Comparison of ENCODE assay signal across 15 cellular contexts in genomic region chr2:120958623-120959366, GRCh38.
DNase-seq lines count a peak whose midpoint lies in the region; ATAC-seq and TF ChIP-seq lines count a peak whose summit lies in the region.
"Had no signal": no experiment of that assay in that cellular context is flagged by ENCODE, and none has a peak within 500 bp of the region (broad histone marks: within the 10 kb centered on the region; RNA-seq: fewer than 3 reads in every experiment).

No MANE protein-coding gene starts in this region.

- H3K9me3 ChIP-seq in OCI-LY1 (ENCODE audit: low read length) = no peaks in the 10 kb centered on the region
- H3K9me3 ChIP-seq in smooth muscle cell (replicated peaks; ENCODE audit: low read depth) = no peaks in the 10 kb centered on the region
- H3K9me3 ChIP-seq in lower lobe of right lung = no peaks in the 10 kb centered on the region
- H3K9me3 ChIP-seq in psoas muscle = no peaks in the 10 kb centered on the region
- H3K9me3 ChIP-seq: left lung had no signal

- H3K27ac ChIP-seq in OCI-LY1 (ENCODE audit: low read depth, low read length, poor library complexity, severe bottlenecking) = no peak overlapping the region
- no peak overlapping the region for H3K27ac ChIP-seq in smooth muscle cell (ENCODE audit: low read depth)
- H3K27ac ChIP-seq in lower lobe of right lung = no peak overlapping the region
- H3K27ac ChIP-seq in psoas muscle = no peak overlapping the region
- H3K27ac ChIP-seq: left lung had no signal

- no peak overlapping the region for H2AFZ ChIP-seq in OCI-LY1 (ENCODE audit: low read length)
- no peak overlapping the region for H2AFZ ChIP-seq in smooth muscle cell (ENCODE audit: low read depth)

- no peaks in the 10 kb centered on the region for H3K79me2 ChIP-seq in OCI-LY1 (ENCODE audit: insufficient read depth, low read length)
- no peaks in the 10 kb centered on the region for H3K79me2 ChIP-seq in smooth muscle cell (ENCODE audit: low read depth)

- no peaks in the 10 kb centered on the region for H3K36me3 Mint-ChIP-seq in activated CD8-positive, alpha-beta T cell treated with anti-CD3 and anti-CD28 coated beads for 36 hours (ENCODE audit: low read depth)
- H3K36me3 Mint-ChIP-seq in activated CD8-positive, alpha-beta T cell treated with anti-CD3 and anti-CD28 coated beads, Interleukin-2, amount 10 ng/mL, durations not matched to agents 7 days and 5 days (ENCODE audit: low read depth) = no peaks in the 10 kb centered on the region
- H3K36me3 Mint-ChIP-seq: CD14-positive monocyte; stimulated activated naive B cell treated with anti-CD40 and anti-IgM and Interleukin-4, amounts not matched to agents 10 μg/mL and 1 μg/mL and 100 μg/mL, for 72 hours had no signal

- no peaks in the 10 kb centered on the region for H3K27me3 Mint-ChIP-seq in activated CD8-positive, alpha-beta T cell treated with anti-CD3 and anti-CD28 coated beads for 36 hours
- no peaks in the 10 kb centered on the region for H3K27me3 Mint-ChIP-seq in activated CD8-positive, alpha-beta T cell treated with anti-CD3 and anti-CD28 coated beads, Interleukin-2, amount 10 ng/mL, durations not matched to agents 7 days and 5 days (ENCODE audit: low read depth)
- H3K27me3 Mint-ChIP-seq: stimulated activated naive B cell treated with anti-CD40 and anti-IgM and Interleukin-4, amounts not matched to agents 10 μg/mL and 1 μg/mL and 100 μg/mL, for 72 hours had no signal

- H3K9ac ChIP-seq in OCI-LY1 (ENCODE audit: low read length) (no peak overlapping the region), smooth muscle cell (ENCODE audit: low read depth) (no peak overlapping the region)

- intact Hi-C loops in activated CD8-positive, alpha-beta T cell treated with anti-CD3 and anti-CD28 coated beads for 36 hours (cut with micrococcal nuclease) = no loop called here
- intact Hi-C loops in lower lobe of right lung (cut with DNase I) = no loop called here
- intact Hi-C loops in psoas muscle (cut with DNase I) = no loop called here

- H3K9me3 Mint-ChIP-seq in activated CD8-positive, alpha-beta T cell treated with anti-CD3 and anti-CD28 coated beads for 36 hours = no peaks in the 10 kb centered on the region
- H3K9me3 Mint-ChIP-seq in activated CD8-positive, alpha-beta T cell treated with anti-CD3 and anti-CD28 coated beads, Interleukin-2, amount 10 ng/mL, durations not matched to agents 7 days and 5 days (ENCODE audit: insufficient read depth) = no peaks in the 10 kb centered on the region
- H3K9me3 Mint-ChIP-seq: CD14-positive monocyte; effector memory CD8-positive, alpha-beta T cell; stimulated activated naive B cell treated with anti-CD40 and anti-IgM and Interleukin-4, amounts not matched to agents 10 μg/mL and 1 μg/mL and 100 μg/mL, for 72 hours had no signal

- H3K4me1 Mint-ChIP-seq in activated CD8-positive, alpha-beta T cell treated with anti-CD3 and anti-CD28 coated beads for 36 hours (ENCODE audit: low read depth) = no peaks in the 10 kb centered on the region
- no peaks in the 10 kb centered on the region for H3K4me1 Mint-ChIP-seq in activated CD8-positive, alpha-beta T cell treated with anti-CD3 and anti-CD28 coated beads, Interleukin-2, amount 10 ng/mL, durations not matched to agents 7 days and 5 days (ENCODE audit: low read depth)
- H3K4me1 Mint-ChIP-seq: CD14-positive monocyte; stimulated activated naive B cell treated with anti-CD40 and anti-IgM and Interleukin-4, amounts not matched to agents 10 μg/mL and 1 μg/mL and 100 μg/mL, for 72 hours had no signal

- H3K4me1 ChIP-seq in OCI-LY1 (ENCODE audit: insufficient read depth, low read length, severe bottlenecking) (no peaks in the 10 kb centered on the region), smooth muscle cell (ENCODE audit: low read depth) (no peaks in the 10 kb centered on the region), lower lobe of right lung (no peaks in the 10 kb centered on the region), psoas muscle (peaks cover 3% of the 10 kb centered on the region)
- H3K4me1 ChIP-seq: left lung had no signal

- CTCF ChIA-PET in activated CD8-positive, alpha-beta T cell treated with anti-CD3 and anti-CD28 coated beads for 36 hours (lab: Charles Lee) = no interaction called here
- CTCF ChIA-PET in activated CD8-positive, alpha-beta T cell treated with anti-CD3 and anti-CD28 coated beads, Interleukin-2, amount 10 ng/mL, durations not matched to agents 7 days and 5 days (lab: Charles Lee) = no interaction called here

- TF ChIP-seq CTCF in activated CD8-positive, alpha-beta T cell treated with anti-CD3 and anti-CD28 coated beads for 36 hours (IDR thresholded peaks at IDR 0.05) = no peak
- TF ChIP-seq CTCF in OCI-LY1 (IDR thresholded peaks at IDR 0.05; ENCODE audit: low read length) (peak; percentile 43), epithelial cell of esophagus (IDR thresholded peaks at IDR 0.05; ENCODE audit: insufficient read depth, low read depth, low read length, missing control alignments) (no peak), smooth muscle cell (IDR thresholded peaks at IDR 0.05; ENCODE audit: borderline replicate concordance, insufficient read depth, poor library complexity, severe bottlenecking) (peak; percentile 36), lower lobe of right lung (IDR thresholded peaks at IDR 0.05) (no peak), psoas muscle (IDR thresholded peaks at IDR 0.05) (no peak)

- H4K20me1 ChIP-seq in OCI-LY1 (ENCODE audit: insufficient read depth, low read length) = no peaks in the 10 kb centered on the region
- peaks cover 5% of the 10 kb centered on the region for H4K20me1 ChIP-seq in smooth muscle cell (ENCODE audit: low read depth)

- no peak for ATAC-seq in activated CD8-positive, alpha-beta T cell treated with anti-CD3 and anti-CD28 coated beads for 36 hours
- no peak for ATAC-seq in activated CD8-positive, alpha-beta T cell treated with anti-CD3 and anti-CD28 coated beads, Interleukin-2, amount 10 ng/mL, durations not matched to agents 7 days and 5 days
- no peak for ATAC-seq in lower lobe of right lung
- no peak for ATAC-seq in GM21390 (IDR thresholded peaks at IDR 0.05; ENCODE audit: unreplicated experiment)
- ATAC-seq in psoas muscle = no peak
- ATAC-seq: effector memory CD8-positive, alpha-beta T cell; stimulated activated naive B cell treated with anti-CD40 and anti-IgM and Interleukin-4, amounts not matched to agents 10 μg/mL and 1 μg/mL and 100 μg/mL, for 72 hours had no signal

- H3F3A ChIP-seq in OCI-LY1 (ENCODE audit: insufficient read depth, low read length) (no peaks in the 10 kb centered on the region), smooth muscle cell (ENCODE audit: low read depth) (no peaks in the 10 kb centered on the region)

- POLR2A ChIA-PET in activated CD8-positive, alpha-beta T cell treated with anti-CD3 and anti-CD28 coated beads for 36 hours (lab: Charles Lee) = no interaction called here
- POLR2A ChIA-PET in activated CD8-positive, alpha-beta T cell treated with anti-CD3 and anti-CD28 coated beads, Interleukin-2, amount 10 ng/mL, durations not matched to agents 7 days and 5 days (lab: Charles Lee) = no interaction called here

- H3K9me2 ChIP-seq in OCI-LY1 (ENCODE audit: low read depth, low read length) = no peaks in the 10 kb centered on the region

- H3K4me3 ChIP-seq in OCI-LY1 (ENCODE audit: low read depth, low read length, poor library complexity, severe bottlenecking) = no peak overlapping the region
- H3K4me3 ChIP-seq in epithelial cell of esophagus (ENCODE audit: low read length) = no peak overlapping the region
- H3K4me3 ChIP-seq in smooth muscle cell = no peak overlapping the region
- no peak overlapping the region for H3K4me3 ChIP-seq in lower lobe of right lung
- no peak overlapping the region for H3K4me3 ChIP-seq in psoas muscle
- H3K4me3 ChIP-seq: left lung, skin epidermis had no signal

- 80% methylated on average over 17 of the region's 17 CpGs for WGBS in smooth muscle cell (ENCODE audit: low lambda C conversion rate)
- WGBS in psoas muscle, 3 donors = 81 to 85% (median 85%) methylated on average over 16 to 17 of the region's 17 CpGs

- H3K36me3 ChIP-seq in OCI-LY1 (ENCODE audit: insufficient read depth, low read length) (no peaks in the 10 kb centered on the region), smooth muscle cell (ENCODE audit: low read depth) (no peaks in the 10 kb centered on the region), lower lobe of right lung (no peaks in the 10 kb centered on the region), psoas muscle (ENCODE audit: insufficient read depth in 1 of 2, low read depth in 1 of 2) (no peaks in the 10 kb centered on the region)
- H3K36me3 ChIP-seq: left lung had no signal

- no peak overlapping the region for H3K4me2 ChIP-seq in OCI-LY1 (ENCODE audit: low read length)
- H3K4me2 ChIP-seq in smooth muscle cell = no peak overlapping the region

- no peak overlapping the region for H3K4me3 Mint-ChIP-seq in activated CD8-positive, alpha-beta T cell treated with anti-CD3 and anti-CD28 coated beads for 36 hours
- H3K4me3 Mint-ChIP-seq in activated CD8-positive, alpha-beta T cell treated with anti-CD3 and anti-CD28 coated beads, Interleukin-2, amount 10 ng/mL, durations not matched to agents 7 days and 5 days = no peak overlapping the region
- H3K4me3 Mint-ChIP-seq: CD14-positive monocyte; effector memory CD8-positive, alpha-beta T cell; stimulated activated naive B cell treated with anti-CD40 and anti-IgM and Interleukin-4, amounts not matched to agents 10 μg/mL and 1 μg/mL and 100 μg/mL, for 72 hours had no signal

- H3K27me3 ChIP-seq in OCI-LY1 (ENCODE audit: insufficient read depth, low read length) (peaks cover 3% of the 10 kb centered on the region; the same call in 1 of the 2 replicates), smooth muscle cell (ENCODE audit: low read depth) (no peaks in the 10 kb centered on the region), lower lobe of right lung (ENCODE audit: low read depth) (no peaks in the 10 kb centered on the region), psoas muscle (ENCODE audit: insufficient read depth in 3 of 3, low read length in 2 of 3) (no peaks in the 10 kb centered on the region)

- DNase-seq in activated CD8-positive, alpha-beta T cell treated with anti-CD3 and anti-CD28 coated beads for 36 hours = peak; percentile 20
- no peak for DNase-seq in activated CD8-positive, alpha-beta T cell treated with anti-CD3 and anti-CD28 coated beads, Interleukin-2, amount 10 ng/mL, durations not matched to agents 7 days and 5 days
- DNase-seq in epithelial cell of esophagus (ENCODE audit: low read depth) = peak; percentile 34
- DNase-seq in smooth muscle cell (lab: John Stamatoyannopoulos, UW; ENCODE audit: unreplicated experiment) = no peak
- DNase-seq in lower lobe of right lung = no peak
- DNase-seq in psoas muscle = no peak
- DNase-seq: activated T-cell treated with anti-CD3 and anti-CD28 coated beads, Interleukin-2, amount 50 U/mL, for 48 hours; effector memory CD8-positive, alpha-beta T cell; NCI-H446 treated with DMSO at 0.1 percent for 48 hours; stimulated activated naive B cell treated with anti-CD40 and anti-IgM and Interleukin-4, amounts not matched to agents 10 μg/mL and 1 μg/mL and 100 μg/mL, for 72 hours had no signal

- no peak overlapping the region for H3K27ac Mint-ChIP-seq in activated CD8-positive, alpha-beta T cell treated with anti-CD3 and anti-CD28 coated beads for 36 hours
- H3K27ac Mint-ChIP-seq in activated CD8-positive, alpha-beta T cell treated with anti-CD3 and anti-CD28 coated beads, Interleukin-2, amount 10 ng/mL, durations not matched to agents 7 days and 5 days = no peak overlapping the region
- H3K27ac Mint-ChIP-seq: effector memory CD8-positive, alpha-beta T cell; stimulated activated naive B cell treated with anti-CD40 and anti-IgM and Interleukin-4, amounts not matched to agents 10 μg/mL and 1 μg/mL and 100 μg/mL, for 72 hours had no signal

Comparison
In these comparisons a context has a peak if more than half of its experiments do, and no peak if none do; other contexts are left out.
1. DNase-seq: peak in activated CD8-positive, alpha-beta T cell treated with anti-CD3 and anti-CD28 coated beads for 36 hours (single experiment) and epithelial cell of esophagus (single experiment); none in activated CD8-positive, alpha-beta T cell treated with anti-CD3 and anti-CD28 coated beads, Interleukin-2, amount 10 ng/mL, durations not matched to agents 7 days and 5 days (single experiment), smooth muscle cell (single experiment), lower lobe of right lung (single experiment) and psoas muscle (0 of 2).
2. CTCF ChIP-seq: peak in OCI-LY1 (single experiment) and smooth muscle cell (single experiment); none in activated CD8-positive, alpha-beta T cell treated with anti-CD3 and anti-CD28 coated beads for 36 hours (single experiment), epithelial cell of esophagus (single experiment), lower lobe of right lung (single experiment) and psoas muscle (single experiment).